Comparison of ENCODE assay signal across 8 cellular contexts in genomic region chr17:8294814-8295316, GRCh38. TPM values are rescaled to one million over a fixed set of nuclear protein-coding genes. Genes with fewer than 3 reads are reported as not detected.
DNase-seq lines count a peak whose midpoint lies in the region; ATAC-seq, FAIRE-seq and TF ChIP-seq lines count a peak whose summit lies in the region.

No MANE protein-coding gene starts in this region.

- H2AFZ ChIP-seq in Loucy (ENCODE audit: low read length), result peak overlapping the region; percentile 80

- TF ChIP-seq CTCF in A673 (conservative IDR thresholded peaks at IDR 0.05; ENCODE audit: low read depth, low read length), result no peak
- no peak for TF ChIP-seq CTCF in Loucy (conservative IDR thresholded peaks at IDR 0.05; ENCODE audit: low read length)

- BruUV-seq in A673 (replicated peaks; lab: Mats Ljungman, UMichigan), result no TSS peak

- H3K27ac ChIP-seq in A673 (ENCODE audit: low read depth, low read length, poor library complexity, severe bottlenecking), result no peak overlapping the region
- H3K27ac ChIP-seq in duodenal mucosa (ENCODE audit: low read depth, low read length), result peak overlapping the region; percentile 89

- ATAC-seq in HG03520 (IDR thresholded peaks at IDR 0.05; ENCODE audit: unreplicated experiment) (no peak), GM19328 (IDR thresholded peaks at IDR 0.05; ENCODE audit: unreplicated experiment) (no peak)

- H3K9me3 ChIP-seq in A673 (ENCODE audit: low read depth, low read length, poor library complexity, severe bottlenecking) (no peaks in the 10 kb centered on the region), Loucy (ENCODE audit: insufficient read depth, low read depth, low read length) (no peaks in the 10 kb centered on the region), duodenal mucosa (ENCODE audit: control insufficient read depth in 1 of 2, low read length in 2 of 2) (no peaks in the 10 kb centered on the region), mucosa of stomach (ENCODE audit: control insufficient read depth, low read length) (no peaks in the 10 kb centered on the region)

- H3K4me3 ChIP-seq in A673 (ENCODE audit: low read depth, low read length, poor library complexity, severe bottlenecking) (peak overlapping the region; percentile 57), Loucy (ENCODE audit: low read length, poor library complexity, severe bottlenecking) (peak overlapping the region; percentile 79), duodenal mucosa (ENCODE audit: low read depth in 1 of 2, low read length in 2 of 2) (peak overlapping the region; percentile 67 to 81), mucosa of stomach (ENCODE audit: low read length) (peak overlapping the region; percentile 84)

- H3K36me3 ChIP-seq in A673 (ENCODE audit: insufficient read depth, low read length, poor library complexity, severe bottlenecking), result no peaks in the 10 kb centered on the region
- H3K36me3 ChIP-seq in Loucy (ENCODE audit: insufficient read depth, low read length), result no peaks in the 10 kb centered on the region
- H3K36me3 ChIP-seq in duodenal mucosa (ENCODE audit: control insufficient read depth in 1 of 2, insufficient read depth in 2 of 2, low read length in 2 of 2), result no peaks in the 10 kb centered on the region
- H3K36me3 ChIP-seq in mucosa of stomach (ENCODE audit: control insufficient read depth, insufficient read depth, low read length), result no peaks in the 10 kb centered on the region

- peak overlapping the region; percentile 95 for H3K9ac ChIP-seq in Loucy (ENCODE audit: low read depth, low read length, poor library complexity, severe bottlenecking)
- H3K9ac ChIP-seq in duodenal mucosa (ENCODE audit: low read depth in 1 of 2, low read length in 2 of 2), result peak overlapping the region; percentile 63 to 83
- peak overlapping the region; percentile 85 for H3K9ac ChIP-seq in mucosa of stomach (ENCODE audit: low read length)

- no peaks in the 10 kb centered on the region for H4K20me1 ChIP-seq in Loucy (ENCODE audit: insufficient read depth, low read length, poor library complexity, severe bottlenecking)

- FAIRE-seq in H54 (lab: Jason Lieb, UNC), result no peak

- no peaks in the 10 kb centered on the region for H3K27me3 ChIP-seq in A673 (replicated peaks; ENCODE audit: insufficient read depth, low read depth, low read length, poor library complexity)
- H3K27me3 ChIP-seq in Loucy (ENCODE audit: insufficient read depth, low read length, poor library complexity, severe bottlenecking), result no peaks in the 10 kb centered on the region
- H3K27me3 ChIP-seq in duodenal mucosa (ENCODE audit: control insufficient read depth in 1 of 2, insufficient read depth in 2 of 2, low read length in 2 of 2), result no peaks in the 10 kb centered on the region
- no peaks in the 10 kb centered on the region for H3K27me3 ChIP-seq in mucosa of stomach (ENCODE audit: control insufficient read depth, insufficient read depth, low read length)

- H3K9me2 ChIP-seq in Loucy (replicated peaks; ENCODE audit: low read depth, low read length), result no peaks in the 10 kb centered on the region

- POLR2A ChIA-PET in A673 (lab: Charles Lee; ENCODE audit: low non-redundant PET), result interaction anchor here (0.6 to 0.7 kb wide), 2 partner anchors 70 to 116 kb away, joined by 3 read pairs; no protein-coding TSS in a partner anchor

- peaks cover 27% of the 10 kb centered on the region for H3K79me2 ChIP-seq in Loucy (ENCODE audit: insufficient read depth, low read length)

- CTCF ChIA-PET in A673 (lab: Charles Lee), result interaction anchor here (0.8 to 0.9 kb wide), 2 partner anchors 9 to 221 kb away, joined by 3 read pairs; no protein-coding TSS in a partner anchor

- TF ChIP-seq POLR2A in H54 (IDR thresholded peaks at IDR 0.05; ENCODE audit: low read depth, low read length), result no peak

- H3F3A ChIP-seq in Loucy (ENCODE audit: low read depth), result peaks cover 5% of the 10 kb centered on the region; the same call in 1 of the 2 replicates

- peak overlapping the region; percentile 98 for H3K4me2 ChIP-seq in Loucy (ENCODE audit: low read depth, low read length, poor library complexity, severe bottlenecking)

- intact Hi-C loops in A673 (cut with micrococcal nuclease; ENCODE audit: unreplicated experiment), result no loop called here

- H3K4me1 ChIP-seq in A673 (ENCODE audit: insufficient read depth, low read length, poor library complexity, severe bottlenecking), result peaks cover 3% of the 10 kb centered on the region
- H3K4me1 ChIP-seq in Loucy (ENCODE audit: insufficient read depth, low read length, poor library complexity, severe bottlenecking), result peaks cover 39% of the 10 kb centered on the region
- H3K4me1 ChIP-seq in duodenal mucosa (ENCODE audit: control insufficient read depth in 1 of 2, insufficient read depth in 2 of 2, low read length in 2 of 2), result peaks cover 12 to 13% of the 10 kb centered on the region in 2 donors
- peaks cover 10% of the 10 kb centered on the region for H3K4me1 ChIP-seq in mucosa of stomach (ENCODE audit: control insufficient read depth, insufficient read depth, low read length)

- DNase-seq in A673 (ENCODE audit: low spot score) (no peak), pons (ENCODE audit: low spot score) (no peak), H54 (ENCODE audit: insufficient read length, low spot score) (no peak)

RNA-seq across cellular contexts. Expression of gene SLC25A35, which starts 0.3 kb away (rescaled TPM):
- 1.3 and 2.0 TPM in 2 replicates for total RNA-seq in A673 (2021)

RNA-seq across cellular contexts. Expression of gene RANGRF, which starts 6.4 kb away (rescaled TPM):
- 26.8 and 33.6 TPM in 2 replicates for total RNA-seq in A673 (2021)

RNA-seq across cellular contexts. Expression of gene ARHGEF15, which starts 15.2 kb away (rescaled TPM):
- total RNA-seq in A673 (2021), result not detected in 2 replicates

RNA-seq across cellular contexts. Expression of gene ODF4, which starts 44.8 kb away (rescaled TPM):
- not detected in 2 replicates for total RNA-seq in A673 (2021)

RNA-seq across cellular contexts. Expression of gene PFAS, which starts 45.8 kb away (rescaled TPM):
- total RNA-seq in A673 (2021), result 163 and 165 TPM in 2 replicates
